In genomic region chr19:52500474-52500873, GRCh38 we compare ENCODE assay signal across 1 cellular context. TPM values are rescaled to one million over a fixed set of nuclear protein-coding genes. Genes with fewer than 3 reads are reported as not detected.
"Had no signal": no experiment of that assay in that cellular context is flagged by ENCODE, and none has a peak within 500 bp of the region (broad histone marks: within the 10 kb centered on the region; RNA-seq: fewer than 3 reads in every experiment).

No MANE protein-coding gene starts in this region.

RNA-seq across cellular contexts. Expression of gene ZNF578, which starts 47.1 kb away (rescaled TPM):
- total RNA-seq: ascending aorta had no signal
